In the genomic region with DNA sequence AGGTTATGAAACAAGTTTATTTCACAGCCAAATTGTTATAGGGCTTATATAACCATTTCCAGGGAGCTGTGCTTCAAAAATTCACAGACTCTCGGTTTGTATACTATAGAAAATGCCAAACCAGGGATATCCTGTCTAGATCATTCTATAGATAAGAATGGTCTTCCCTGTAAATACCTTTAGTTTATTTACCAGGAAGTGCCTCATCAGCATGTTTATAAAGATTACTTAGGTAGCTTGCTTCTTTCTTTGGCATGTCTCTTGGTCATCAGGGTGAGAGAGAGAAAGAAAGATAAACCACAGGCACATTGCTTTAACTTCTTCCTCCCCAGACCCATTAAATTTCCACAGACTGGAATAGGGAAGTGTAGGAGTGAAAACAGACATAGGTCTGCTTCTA, we compare ENCODE assay signal across 20 cellular contexts.
A peak's percentile ranks its signal among the peaks of the same experiment; 100 is the strongest.
DNase-seq lines count a peak whose midpoint lies in the region; ATAC-seq, FAIRE-seq and TF ChIP-seq lines count a peak whose summit lies in the region.
"Had no signal": no experiment of that assay in that cellular context is flagged by ENCODE, and none has a peak within 500 bp of the region (broad histone marks: within the 10 kb centered on the region; RNA-seq: fewer than 3 reads in every experiment).

No MANE protein-coding gene starts in this region.

- no peak for TF ChIP-seq EP300 in GM12878 (IDR thresholded peaks at IDR 0.05; ENCODE audit: borderline replicate concordance in 1 of 2, control insufficient read depth in 1 of 2, low read depth in 2 of 2, low read length in 2 of 2)

- no peak for TF ChIP-seq POLR2A in GM12878 (IDR thresholded peaks at IDR 0.05; ENCODE audit: low read depth, low read length)

- H3K4me2 ChIP-seq in MM.1S (ENCODE audit: low read depth, low read length) (no peak overlapping the region), GM12878 (ENCODE audit: control insufficient read depth, insufficient read depth) (no peak overlapping the region)

- H4K20me1 ChIP-seq in MM.1S (ENCODE audit: insufficient read depth, low read length) (no peaks in the 10 kb centered on the region), GM12878 (ENCODE audit: control insufficient read depth, insufficient read depth) (no peaks in the 10 kb centered on the region)

- 4% methylated on average over 1 of the region's 1 CpG for whole genome bisulfite sequencing in GM12878 (ENCODE audit: insufficient coverage, insufficient replicate concordance, low lambda C conversion rate, missing lambda C conversion rate)
- WGBS in mesodermal cell (ENCODE audit: insufficient coverage in 2 of 2), 2 experiments, result no CpG with 5 or more reads among the region's 1 CpG

- H3F3A ChIP-seq in MM.1S (ENCODE audit: insufficient read depth, low read length), result no peaks in the 10 kb centered on the region

- no peak overlapping the region for H3K9ac ChIP-seq in HUES48 (ENCODE audit: low read depth, low read length)
- H3K9ac ChIP-seq in MM.1S (ENCODE audit: low read length), result no peak overlapping the region
- H3K9ac ChIP-seq in GM12878 (ENCODE audit: control insufficient read depth, insufficient read depth, low read length), result no peak overlapping the region

- in situ Hi-C loops in GM12878 (cut with MboI), result no loop called here

- intact Hi-C loops in GM12878 (cut with micrococcal nuclease; ENCODE audit: unreplicated experiment), result no loop called here

- SMC1A ChIA-PET in GM12878 (lab: Charles Lee; ENCODE audit: uncharacterized antibody, unreplicated experiment), result interaction anchor here (0.6 to 1.7 kb wide), 5 partner anchors 10 to 96 kb away, joined by 3 to 8 read pairs (median 5); no protein-coding TSS in a partner anchor

- RAD21 ChIA-PET in GM12878 (lab: Charles Lee; ENCODE audit: unreplicated experiment), result interaction anchor here (0.8 kb wide), 1 partner anchor 33 kb away, joined by 3 read pairs; no protein-coding TSS in a partner anchor

- H3K27me3 ChIP-seq in HUES48 (ENCODE audit: control insufficient read depth, insufficient read depth, low read length) (no peaks in the 10 kb centered on the region), MM.1S (replicated peaks; ENCODE audit: insufficient read depth, low read length) (no peaks in the 10 kb centered on the region), GM12878 (replicated peaks in 1 of 2; ENCODE audit: control insufficient read depth in 2 of 2, insufficient read depth in 2 of 2, low read length in 1 of 2) (no peaks in the 10 kb centered on the region)

- H3K4me1 ChIP-seq in HUES48 (ENCODE audit: control insufficient read depth, insufficient read depth, low read length), result peaks cover 20% of the 10 kb centered on the region
- no peaks in the 10 kb centered on the region for H3K4me1 ChIP-seq in MM.1S (ENCODE audit: low read length)
- no peaks in the 10 kb centered on the region for H3K4me1 ChIP-seq in GM12878 (ENCODE audit: control insufficient read depth, insufficient read depth, low read length)
- H3K4me1 ChIP-seq in mesodermal cell (ENCODE audit: control insufficient read depth, insufficient read depth, low read length, poor library complexity, severe bottlenecking), result peaks cover 21% of the 10 kb centered on the region

- no peak for ATAC-seq in GM12878
- no peak for ATAC-seq in GM18498 (IDR thresholded peaks at IDR 0.05; ENCODE audit: unreplicated experiment)
- ATAC-seq: T-helper 17 cell had no signal

- no peaks in the 10 kb centered on the region for H3K36me3 ChIP-seq in HUES48 (ENCODE audit: control insufficient read depth, insufficient read depth, low read length)
- no peaks in the 10 kb centered on the region for H3K36me3 ChIP-seq in MM.1S (replicated peaks; ENCODE audit: insufficient read depth, low read length)
- H3K36me3 ChIP-seq in GM12878 (ENCODE audit: control insufficient read depth in 2 of 2, insufficient read depth in 2 of 2, low read length in 1 of 2), result no peaks in the 10 kb centered on the region
- H3K36me3 ChIP-seq in mesodermal cell (ENCODE audit: control insufficient read depth, insufficient read depth, low read length), result no peaks in the 10 kb centered on the region

- H3K9me2 ChIP-seq in MM.1S (replicated peaks; ENCODE audit: insufficient read depth, low read length), result no peaks in the 10 kb centered on the region

- DNase-seq in MM.1S (peak; percentile 17), GM12878 (ENCODE audit: low read depth, low spot score) (no peak), SIG-M5 treated with dmso at 0.1 percent for 504 hours (lab: John Stamatoyannopoulos, UW; ENCODE audit: unreplicated experiment) (no peak), dedifferentiated amniotic fluid mesenchymal stem cell (ENCODE audit: extremely low spot score) (no peak)
- no peak for DNase-seq in stimulated activated CD4-positive, alpha-beta T cell treated with anti-CD3 and anti-CD28 coated beads, Interleukin-12 subunit alpha, Interleukin-12 subunit beta, amount 100 ng/mL, for 4 hours
- DNase-seq: C1 segment of cervical spinal cord; HCEC 1CT; KG1; NCI-H1092; NCI-H1436 treated with DMSO at 0.1 percent for 48 hours; NCI-H2029; NCI-H2171 treated with DMSO at 0.1 percent for 48 hours; NCI-H446 treated with DMSO at 0.1 percent for 48 hours; NCI-H69; NK-92 treated with Interleukin-12 subunit alpha and Interleukin-12 subunit beta, amount 100 ng/mL, for 24 hours; SIG-M5; T-helper 17 cell had no signal

- TF ChIP-seq CTCF in MM.1S (IDR thresholded peaks at IDR 0.05; ENCODE audit: low read length) (no peak), GM12878 (IDR thresholded peaks at IDR 0.05 in 2 of 3, conservative IDR thresholded peaks at IDR 0.05 in 1 of 3; ENCODE audit: control insufficient read depth in 2 of 3, extremely low read depth in 1 of 3, insufficient read depth in 1 of 3, low read depth in 3 of 3, low read length in 3 of 3) (no peak)

- H3K4me3 ChIP-seq in HUES48 (ENCODE audit: low read depth, low read length) (no peak overlapping the region), MM.1S (ENCODE audit: low read length) (no peak overlapping the region), GM12878 (no peak overlapping the region), mesodermal cell (ENCODE audit: extremely low read depth, insufficient read depth, low read length, poor library complexity, severe bottlenecking) (no peak overlapping the region)

- POLR2A ChIA-PET in GM12878 (lab: Charles Lee), result no interaction called here

- no TSS peak for BruUV-seq in GM12878 (replicated peaks; lab: Mats Ljungman, UMichigan)

- FAIRE-seq in GM12878 (lab: Jason Lieb, UNC), result no peak

- no peaks in the 10 kb centered on the region for H3K9me3 ChIP-seq in HUES48 (ENCODE audit: control insufficient read depth, insufficient read depth, low read length)
- H3K9me3 ChIP-seq in MM.1S (replicated peaks; ENCODE audit: insufficient read depth, low read length), result no peaks in the 10 kb centered on the region
- no peaks in the 10 kb centered on the region for H3K9me3 ChIP-seq in GM12878 (replicated peaks; ENCODE audit: control insufficient read depth, insufficient read depth, low read length)
- H3K9me3 ChIP-seq in mesodermal cell (ENCODE audit: control insufficient read depth, low read length), result no peaks in the 10 kb centered on the region

- CTCF ChIA-PET in GM12878 (lab: Yijun Ruan, JAX), result no interaction called here

- peak overlapping the region; percentile 56 for H3K27ac ChIP-seq in HUES48 (ENCODE audit: low read depth, low read length)
- no peak overlapping the region for H3K27ac ChIP-seq in MM.1S (ENCODE audit: low read length)
- H3K27ac ChIP-seq in GM12878 (ENCODE audit: control insufficient read depth, insufficient read depth), result no peak overlapping the region
- peak overlapping the region; percentile 76 for H3K27ac ChIP-seq in mesodermal cell (ENCODE audit: low read depth, low read length, severe bottlenecking)

- TF ChIP-seq RAD21 in GM12878 (IDR thresholded peaks at IDR 0.05; ENCODE audit: insufficient read depth, low read depth, low read length), result no peak

- H2AFZ ChIP-seq in MM.1S (ENCODE audit: low read length) (no peak overlapping the region), GM12878 (ENCODE audit: control insufficient read depth, low read depth, low read length) (peak overlapping the region; percentile 47)

- no peaks in the 10 kb centered on the region for H3K79me2 ChIP-seq in MM.1S (ENCODE audit: low read length)
- H3K79me2 ChIP-seq in GM12878 (ENCODE audit: control insufficient read depth, insufficient read depth, low read length), result no peaks in the 10 kb centered on the region

TF ChIP-seq in GM12878, 131 proteins besides CTCF, POLR2A, EP300 and RAD21 (continues in another document):
- TF ChIP-seq, protein P1, sequence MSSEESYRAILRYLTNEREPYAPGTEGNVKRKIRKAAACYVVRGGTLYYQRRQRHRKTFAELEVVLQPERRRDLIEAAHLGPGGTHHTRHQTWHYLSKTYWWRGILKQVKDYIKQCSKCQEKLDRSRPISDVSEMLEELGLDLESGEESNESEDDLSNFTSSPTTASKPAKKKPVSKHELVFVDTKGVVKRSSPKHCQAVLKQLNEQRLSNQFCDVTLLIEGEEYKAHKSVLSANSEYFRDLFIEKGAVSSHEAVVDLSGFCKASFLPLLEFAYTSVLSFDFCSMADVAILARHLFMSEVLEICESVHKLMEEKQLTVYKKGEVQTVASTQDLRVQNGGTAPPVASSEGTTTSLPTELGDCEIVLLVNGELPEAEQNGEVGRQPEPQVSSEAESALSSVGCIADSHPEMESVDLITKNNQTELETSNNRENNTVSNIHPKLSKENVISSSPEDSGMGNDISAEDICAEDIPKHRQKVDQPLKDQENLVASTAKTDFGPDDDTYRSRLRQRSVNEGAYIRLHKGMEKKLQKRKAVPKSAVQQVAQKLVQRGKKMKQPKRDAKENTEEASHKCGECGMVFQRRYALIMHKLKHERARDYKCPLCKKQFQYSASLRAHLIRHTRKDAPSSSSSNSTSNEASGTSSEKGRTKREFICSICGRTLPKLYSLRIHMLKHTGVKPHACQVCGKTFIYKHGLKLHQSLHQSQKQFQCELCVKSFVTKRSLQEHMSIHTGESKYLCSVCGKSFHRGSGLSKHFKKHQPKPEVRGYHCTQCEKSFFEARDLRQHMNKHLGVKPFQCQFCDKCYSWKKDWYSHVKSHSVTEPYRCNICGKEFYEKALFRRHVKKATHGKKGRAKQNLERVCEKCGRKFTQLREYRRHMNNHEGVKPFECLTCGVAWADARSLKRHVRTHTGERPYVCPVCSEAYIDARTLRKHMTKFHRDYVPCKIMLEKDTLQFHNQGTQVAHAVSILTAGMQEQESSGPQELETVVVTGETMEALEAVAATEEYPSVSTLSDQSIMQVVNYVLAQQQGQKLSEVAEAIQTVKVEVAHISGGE (CRISPR knock-in tag; IDR thresholded peaks at IDR 0.05), result no peak
- TF ChIP-seq, protein P2, sequence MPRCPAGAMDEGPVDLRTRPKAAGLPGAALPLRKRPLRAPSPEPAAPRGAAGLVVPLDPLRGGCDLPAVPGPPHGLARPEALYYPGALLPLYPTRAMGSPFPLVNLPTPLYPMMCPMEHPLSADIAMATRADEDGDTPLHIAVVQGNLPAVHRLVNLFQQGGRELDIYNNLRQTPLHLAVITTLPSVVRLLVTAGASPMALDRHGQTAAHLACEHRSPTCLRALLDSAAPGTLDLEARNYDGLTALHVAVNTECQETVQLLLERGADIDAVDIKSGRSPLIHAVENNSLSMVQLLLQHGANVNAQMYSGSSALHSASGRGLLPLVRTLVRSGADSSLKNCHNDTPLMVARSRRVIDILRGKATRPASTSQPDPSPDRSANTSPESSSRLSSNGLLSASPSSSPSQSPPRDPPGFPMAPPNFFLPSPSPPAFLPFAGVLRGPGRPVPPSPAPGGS (IDR thresholded peaks at IDR 0.05; ENCODE audit: borderline replicate concordance, insufficient read depth, low read depth, low read length, poor library complexity, severe bottlenecking), result no peak
- no peak for TF ChIP-seq SMC3 (IDR thresholded peaks at IDR 0.05; ENCODE audit: borderline replicate concordance, low read length)

Comparison
In these comparisons a context has a peak if more than half of its experiments do, and no peak if none do; other contexts are left out.
1. H3K27ac ChIP-seq: peak in HUES48 (single experiment) and mesodermal cell (single experiment); none in MM.1S (single experiment) and GM12878 (single experiment).